1 cellular context compared by ENCODE assay signal in the genomic region with DNA sequence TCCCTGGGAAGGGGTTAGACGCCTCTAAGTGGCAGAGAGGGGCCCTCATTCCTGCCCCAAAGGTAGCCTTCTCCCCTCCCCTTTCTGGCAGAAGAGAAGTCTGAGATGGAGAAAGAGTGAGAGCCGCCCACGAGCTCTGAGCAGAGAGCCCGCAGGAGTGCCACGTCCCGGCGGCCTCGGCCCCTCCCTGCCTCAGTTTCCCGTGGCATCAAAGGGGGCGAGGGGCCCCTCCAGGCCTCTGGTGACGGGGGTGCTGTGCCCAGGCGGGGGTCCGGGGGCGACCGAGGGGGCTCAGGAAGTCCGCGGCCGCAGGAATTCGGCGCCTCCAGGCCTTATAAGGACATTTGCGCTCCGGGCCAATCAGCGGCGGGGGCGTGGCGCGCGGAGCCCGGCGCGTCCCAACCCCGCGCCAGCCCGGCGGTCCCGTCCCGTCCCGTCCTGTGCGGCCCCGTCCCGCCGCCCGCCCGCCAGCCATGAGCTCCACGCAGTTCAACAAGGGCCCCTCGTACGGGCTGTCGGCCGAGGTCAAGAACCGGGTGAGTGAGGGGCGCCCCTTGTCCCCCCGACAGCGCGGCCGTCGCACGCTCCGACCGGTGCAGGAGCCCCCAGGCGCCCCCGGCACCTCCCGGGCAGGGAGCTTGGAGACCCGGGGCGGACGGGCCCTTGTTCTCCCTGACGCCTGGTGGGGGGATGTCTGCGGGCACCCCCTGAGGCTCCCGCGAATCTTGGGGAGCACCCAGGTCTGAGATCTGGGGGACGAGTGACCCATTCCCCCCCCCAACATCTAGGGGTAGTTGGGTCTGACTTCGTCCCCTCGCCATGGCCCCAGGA.
A peak's percentile ranks its signal among the peaks of the same experiment; 100 is the strongest.
TF ChIP-seq lines count a peak whose summit lies in the region.

A gene (plus strand): TSS at position 420 of the 831 bp plus-strand sequence. CDS start 54 bp downstream, at position 474.

TF ChIP-seq in HEK293, 187 proteins besides CTCF, POLR2A, EP300 and RAD21 (continued from another document and continues in another):
- TF ChIP-seq, protein P1, sequence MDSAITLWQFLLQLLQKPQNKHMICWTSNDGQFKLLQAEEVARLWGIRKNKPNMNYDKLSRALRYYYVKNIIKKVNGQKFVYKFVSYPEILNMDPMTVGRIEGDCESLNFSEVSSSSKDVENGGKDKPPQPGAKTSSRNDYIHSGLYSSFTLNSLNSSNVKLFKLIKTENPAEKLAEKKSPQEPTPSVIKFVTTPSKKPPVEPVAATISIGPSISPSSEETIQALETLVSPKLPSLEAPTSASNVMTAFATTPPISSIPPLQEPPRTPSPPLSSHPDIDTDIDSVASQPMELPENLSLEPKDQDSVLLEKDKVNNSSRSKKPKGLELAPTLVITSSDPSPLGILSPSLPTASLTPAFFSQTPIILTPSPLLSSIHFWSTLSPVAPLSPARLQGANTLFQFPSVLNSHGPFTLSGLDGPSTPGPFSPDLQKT (IDR thresholded peaks at IDR 0.05; ENCODE audit: borderline replicate concordance, low read depth, low read length), result no peak
- no peak for TF ChIP-seq ZNF114 (tag by site-specific recombination; IDR thresholded peaks at IDR 0.05)
- no peak for TF ChIP-seq HOXD13 (CRISPR knock-in tag; IDR thresholded peaks at IDR 0.05; ENCODE audit: borderline replicate concordance)
- no peak for TF ChIP-seq ZNF302 (tag by site-specific recombination; IDR thresholded peaks at IDR 0.05; ENCODE audit: low read depth)
- TF ChIP-seq KLF1 (tag by site-specific recombination; IDR thresholded peaks at IDR 0.05), result no peak
- no peak for TF ChIP-seq ZNF174 (tag by site-specific recombination; IDR thresholded peaks at IDR 0.05)
- TF ChIP-seq ZNF266 (tag by site-specific recombination; IDR thresholded peaks at IDR 0.05; ENCODE audit: low read depth), result no peak
- TF ChIP-seq, protein P2, sequence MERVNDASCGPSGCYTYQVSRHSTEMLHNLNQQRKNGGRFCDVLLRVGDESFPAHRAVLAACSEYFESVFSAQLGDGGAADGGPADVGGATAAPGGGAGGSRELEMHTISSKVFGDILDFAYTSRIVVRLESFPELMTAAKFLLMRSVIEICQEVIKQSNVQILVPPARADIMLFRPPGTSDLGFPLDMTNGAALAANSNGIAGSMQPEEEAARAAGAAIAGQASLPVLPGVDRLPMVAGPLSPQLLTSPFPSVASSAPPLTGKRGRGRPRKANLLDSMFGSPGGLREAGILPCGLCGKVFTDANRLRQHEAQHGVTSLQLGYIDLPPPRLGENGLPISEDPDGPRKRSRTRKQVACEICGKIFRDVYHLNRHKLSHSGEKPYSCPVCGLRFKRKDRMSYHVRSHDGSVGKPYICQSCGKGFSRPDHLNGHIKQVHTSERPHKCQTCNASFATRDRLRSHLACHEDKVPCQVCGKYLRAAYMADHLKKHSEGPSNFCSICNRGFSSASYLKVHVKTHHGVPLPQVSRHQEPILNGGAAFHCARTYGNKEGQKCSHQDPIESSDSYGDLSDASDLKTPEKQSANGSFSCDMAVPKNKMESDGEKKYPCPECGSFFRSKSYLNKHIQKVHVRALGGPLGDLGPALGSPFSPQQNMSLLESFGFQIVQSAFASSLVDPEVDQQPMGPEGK (tag by site-specific recombination; IDR thresholded peaks at IDR 0.05), result peak; percentile 85
- TF ChIP-seq ZNF433 (tag by site-specific recombination; IDR thresholded peaks at IDR 0.05; ENCODE audit: low read depth), result no peak; the same call in 1 of the 2 replicates
- TF ChIP-seq, protein P3, sequence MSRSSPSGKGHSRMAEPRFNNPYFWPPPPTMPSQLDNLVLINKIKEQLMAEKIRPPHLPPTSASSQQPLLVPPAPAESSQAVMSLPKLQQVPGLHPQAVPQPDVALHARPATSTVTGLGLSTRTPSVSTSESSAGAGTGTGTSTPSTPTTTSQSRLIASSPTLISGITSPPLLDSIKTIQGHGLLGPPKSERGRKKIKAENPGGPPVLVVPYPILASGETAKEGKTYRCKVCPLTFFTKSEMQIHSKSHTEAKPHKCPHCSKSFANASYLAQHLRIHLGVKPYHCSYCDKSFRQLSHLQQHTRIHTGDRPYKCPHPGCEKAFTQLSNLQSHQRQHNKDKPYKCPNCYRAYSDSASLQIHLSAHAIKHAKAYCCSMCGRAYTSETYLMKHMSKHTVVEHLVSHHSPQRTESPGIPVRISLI (tag by site-specific recombination; IDR thresholded peaks at IDR 0.05), result no peak
- TF ChIP-seq ZNF707 (tag by site-specific recombination; IDR thresholded peaks at IDR 0.05), result no peak
- TF ChIP-seq SALL2 (tag by site-specific recombination; IDR thresholded peaks at IDR 0.05; ENCODE audit: borderline replicate concordance), result no peak
- no peak for TF ChIP-seq ZNF48 (tag by site-specific recombination; IDR thresholded peaks at IDR 0.05)
- TF ChIP-seq ZNF121 (tag by site-specific recombination; IDR thresholded peaks at IDR 0.05), result no peak
- no peak for TF ChIP-seq ZNF24 (tag by site-specific recombination; IDR thresholded peaks at IDR 0.05)
- TF ChIP-seq, protein P4, sequence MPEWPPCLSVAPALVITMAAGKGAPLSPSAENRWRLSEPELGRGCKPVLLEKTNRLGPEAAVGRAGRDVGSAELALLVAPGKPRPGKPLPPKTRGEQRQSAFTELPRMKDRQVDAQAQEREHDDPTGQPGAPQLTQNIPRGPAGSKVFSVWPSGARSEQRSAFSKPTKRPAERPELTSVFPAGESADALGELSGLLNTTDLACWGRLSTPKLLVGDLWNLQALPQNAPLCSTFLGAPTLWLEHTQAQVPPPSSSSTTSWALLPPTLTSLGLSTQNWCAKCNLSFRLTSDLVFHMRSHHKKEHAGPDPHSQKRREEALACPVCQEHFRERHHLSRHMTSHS (tag by site-specific recombination; IDR thresholded peaks at IDR 0.05), result no peak
- TF ChIP-seq SP3 (tag by site-specific recombination; IDR thresholded peaks at IDR 0.05), result peak; percentile 48; the same call in 1 of the 2 replicates
- TF ChIP-seq ZNF792 (tag by site-specific recombination; IDR thresholded peaks at IDR 0.05), result 0 out of 2 replicates have a peak, but pooled peaks have one; percentile 10
- TF ChIP-seq, protein P5, sequence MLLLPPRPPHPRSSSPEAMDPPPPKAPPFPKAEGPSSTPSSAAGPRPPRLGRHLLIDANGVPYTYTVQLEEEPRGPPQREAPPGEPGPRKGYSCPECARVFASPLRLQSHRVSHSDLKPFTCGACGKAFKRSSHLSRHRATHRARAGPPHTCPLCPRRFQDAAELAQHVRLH (tag by site-specific recombination; IDR thresholded peaks at IDR 0.05), result no peak
- no peak for TF ChIP-seq ZNF19 (tag by site-specific recombination; IDR thresholded peaks at IDR 0.05; ENCODE audit: low read depth)
- TF ChIP-seq ZNF600 (tag by site-specific recombination; IDR thresholded peaks at IDR 0.05), result no peak
- no peak for TF ChIP-seq ZIC2 (tag by site-specific recombination; IDR thresholded peaks at IDR 0.05)
- TF ChIP-seq ZNF335 (tag by site-specific recombination; conservative IDR thresholded peaks at IDR 0.05), result peak; percentile 89
- TF ChIP-seq ZNF426 (tag by site-specific recombination; IDR thresholded peaks at IDR 0.05), result no peak
- no peak for TF ChIP-seq ZNF610 (tag by site-specific recombination; IDR thresholded peaks at IDR 0.05; ENCODE audit: borderline replicate concordance)
- no peak for TF ChIP-seq ZNF274 (IDR thresholded peaks at IDR 0.05; ENCODE audit: low read length)
- no peak for TF ChIP-seq ZNF274 (tag by site-specific recombination; IDR thresholded peaks at IDR 0.05; ENCODE audit: borderline replicate concordance)
- 0 out of 2 replicates have a peak, but pooled peaks have one; percentile 15 for TF ChIP-seq EGR2 (tag by site-specific recombination; IDR thresholded peaks at IDR 0.05; ENCODE audit: low read depth)
- TF ChIP-seq ZNF624 (tag by site-specific recombination; IDR thresholded peaks at IDR 0.05), result no peak
- TF ChIP-seq ZBTB17 (tag by site-specific recombination; IDR thresholded peaks at IDR 0.05), result peak; percentile 61
- TF ChIP-seq, protein P6, sequence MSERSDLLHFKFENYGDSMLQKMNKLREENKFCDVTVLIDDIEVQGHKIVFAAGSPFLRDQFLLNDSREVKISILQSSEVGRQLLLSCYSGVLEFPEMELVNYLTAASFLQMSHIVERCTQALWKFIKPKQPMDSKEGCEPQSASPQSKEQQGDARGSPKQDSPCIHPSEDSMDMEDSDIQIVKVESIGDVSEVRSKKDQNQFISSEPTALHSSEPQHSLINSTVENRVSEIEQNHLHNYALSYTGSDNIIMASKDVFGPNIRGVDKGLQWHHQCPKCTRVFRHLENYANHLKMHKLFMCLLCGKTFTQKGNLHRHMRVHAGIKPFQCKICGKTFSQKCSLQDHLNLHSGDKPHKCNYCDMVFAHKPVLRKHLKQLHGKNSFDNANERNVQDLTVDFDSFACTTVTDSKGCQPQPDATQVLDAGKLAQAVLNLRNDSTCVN (tag by site-specific recombination; optimal IDR thresholded peaks at IDR 0.05), result peak; percentile 71
- no peak for TF ChIP-seq ZNF2 (tag by site-specific recombination; IDR thresholded peaks at IDR 0.05)
- no peak for TF ChIP-seq ZNF155 (tag by site-specific recombination; IDR thresholded peaks at IDR 0.05)
- TF ChIP-seq ZNF248 (tag by site-specific recombination; IDR thresholded peaks at IDR 0.05), result no peak
- TF ChIP-seq ZFP69B (tag by site-specific recombination; IDR thresholded peaks at IDR 0.05), result no peak
- TF ChIP-seq ZNF239 (tag by site-specific recombination; IDR thresholded peaks at IDR 0.05), result peak; percentile 98
- TF ChIP-seq, protein P7, sequence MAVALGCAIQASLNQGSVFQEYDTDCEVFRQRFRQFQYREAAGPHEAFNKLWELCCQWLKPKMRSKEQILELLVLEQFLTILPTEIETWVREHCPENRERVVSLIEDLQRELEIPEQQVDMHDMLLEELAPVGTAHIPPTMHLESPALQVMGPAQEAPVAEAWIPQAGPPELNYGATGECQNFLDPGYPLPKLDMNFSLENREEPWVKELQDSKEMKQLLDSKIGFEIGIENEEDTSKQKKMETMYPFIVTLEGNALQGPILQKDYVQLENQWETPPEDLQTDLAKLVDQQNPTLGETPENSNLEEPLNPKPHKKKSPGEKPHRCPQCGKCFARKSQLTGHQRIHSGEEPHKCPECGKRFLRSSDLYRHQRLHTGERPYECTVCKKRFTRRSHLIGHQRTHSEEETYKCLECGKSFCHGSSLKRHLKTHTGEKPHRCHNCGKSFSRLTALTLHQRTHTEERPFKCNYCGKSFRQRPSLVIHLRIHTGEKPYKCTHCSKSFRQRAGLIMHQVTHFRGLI (tag by site-specific recombination; IDR thresholded peaks at IDR 0.05), result no peak
- TF ChIP-seq, protein P8, sequence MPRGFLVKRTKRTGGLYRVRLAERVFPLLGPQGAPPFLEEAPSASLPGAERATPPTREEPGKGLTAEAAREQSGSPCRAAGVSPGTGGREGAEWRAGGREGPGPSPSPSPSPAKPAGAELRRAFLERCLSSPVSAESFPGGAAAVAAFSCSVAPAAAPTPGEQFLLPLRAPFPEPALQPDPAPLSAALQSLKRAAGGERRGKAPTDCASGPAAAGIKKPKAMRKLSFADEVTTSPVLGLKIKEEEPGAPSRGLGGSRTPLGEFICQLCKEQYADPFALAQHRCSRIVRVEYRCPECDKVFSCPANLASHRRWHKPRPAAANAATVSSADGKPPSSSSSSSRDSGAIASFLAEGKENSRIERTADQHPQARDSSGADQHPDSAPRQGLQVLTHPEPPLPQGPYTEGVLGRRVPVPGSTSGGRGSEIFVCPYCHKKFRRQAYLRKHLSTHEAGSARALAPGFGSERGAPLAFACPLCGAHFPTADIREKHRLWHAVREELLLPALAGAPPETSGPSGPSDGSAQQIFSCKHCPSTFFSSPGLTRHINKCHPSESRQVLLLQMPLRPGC (tag by site-specific recombination; IDR thresholded peaks at IDR 0.05), result no peak
- peak; percentile 1 for TF ChIP-seq GLIS1 (tag by site-specific recombination; IDR thresholded peaks at IDR 0.05)
- TF ChIP-seq ZNF623 (tag by site-specific recombination; IDR thresholded peaks at IDR 0.05), result no peak
- no peak for TF ChIP-seq YY2 (tag by site-specific recombination; IDR thresholded peaks at IDR 0.05)
- TF ChIP-seq SP7 (tag by site-specific recombination; IDR thresholded peaks at IDR 0.05), result 0 out of 2 replicates have a peak, but pooled peaks have one; percentile 6
- TF ChIP-seq, protein P9, sequence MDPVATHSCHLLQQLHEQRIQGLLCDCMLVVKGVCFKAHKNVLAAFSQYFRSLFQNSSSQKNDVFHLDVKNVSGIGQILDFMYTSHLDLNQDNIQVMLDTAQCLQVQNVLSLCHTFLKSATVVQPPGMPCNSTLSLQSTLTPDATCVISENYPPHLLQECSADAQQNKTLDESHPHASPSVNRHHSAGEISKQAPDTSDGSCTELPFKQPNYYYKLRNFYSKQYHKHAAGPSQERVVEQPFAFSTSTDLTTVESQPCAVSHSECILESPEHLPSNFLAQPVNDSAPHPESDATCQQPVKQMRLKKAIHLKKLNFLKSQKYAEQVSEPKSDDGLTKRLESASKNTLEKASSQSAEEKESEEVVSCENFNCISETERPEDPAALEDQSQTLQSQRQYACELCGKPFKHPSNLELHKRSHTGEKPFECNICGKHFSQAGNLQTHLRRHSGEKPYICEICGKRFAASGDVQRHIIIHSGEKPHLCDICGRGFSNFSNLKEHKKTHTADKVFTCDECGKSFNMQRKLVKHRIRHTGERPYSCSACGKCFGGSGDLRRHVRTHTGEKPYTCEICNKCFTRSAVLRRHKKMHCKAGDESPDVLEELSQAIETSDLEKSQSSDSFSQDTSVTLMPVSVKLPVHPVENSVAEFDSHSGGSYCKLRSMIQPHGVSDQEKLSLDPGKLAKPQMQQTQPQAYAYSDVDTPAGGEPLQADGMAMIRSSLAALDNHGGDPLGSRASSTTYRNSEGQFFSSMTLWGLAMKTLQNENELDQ (tag by site-specific recombination; IDR thresholded peaks at IDR 0.05; ENCODE audit: low read depth), result no peak
- no peak for TF ChIP-seq ZFP37 (tag by site-specific recombination; IDR thresholded peaks at IDR 0.05)
- no peak for TF ChIP-seq ZNF354C (tag by site-specific recombination; IDR thresholded peaks at IDR 0.05; ENCODE audit: borderline replicate concordance, low read depth)
- TF ChIP-seq ZNF521 (tag by site-specific recombination; IDR thresholded peaks at IDR 0.05), result no peak
- TF ChIP-seq, protein P10, sequence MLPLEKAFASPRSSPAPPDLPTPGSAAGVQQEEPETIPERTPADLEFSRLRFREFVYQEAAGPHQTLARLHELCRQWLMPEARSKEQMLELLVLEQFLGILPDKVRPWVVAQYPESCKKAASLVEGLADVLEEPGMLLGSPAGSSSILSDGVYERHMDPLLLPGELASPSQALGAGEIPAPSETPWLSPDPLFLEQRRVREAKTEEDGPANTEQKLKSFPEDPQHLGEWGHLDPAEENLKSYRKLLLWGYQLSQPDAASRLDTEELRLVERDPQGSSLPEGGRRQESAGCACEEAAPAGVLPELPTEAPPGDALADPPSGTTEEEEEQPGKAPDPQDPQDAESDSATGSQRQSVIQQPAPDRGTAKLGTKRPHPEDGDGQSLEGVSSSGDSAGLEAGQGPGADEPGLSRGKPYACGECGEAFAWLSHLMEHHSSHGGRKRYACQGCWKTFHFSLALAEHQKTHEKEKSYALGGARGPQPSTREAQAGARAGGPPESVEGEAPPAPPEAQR (tag by site-specific recombination; IDR thresholded peaks at IDR 0.05), result no peak
- no peak for TF ChIP-seq ZNF629 (tag by site-specific recombination; IDR thresholded peaks at IDR 0.05)
- no peak for TF ChIP-seq ZNF169 (tag by site-specific recombination; IDR thresholded peaks at IDR 0.05)
- TF ChIP-seq ZNF670 (tag by site-specific recombination; IDR thresholded peaks at IDR 0.05; ENCODE audit: low read depth), result no peak
- no peak for TF ChIP-seq ZNF768 (tag by site-specific recombination; IDR thresholded peaks at IDR 0.05)
